1 cellular context compared by ENCODE assay signal in the genomic region with DNA sequence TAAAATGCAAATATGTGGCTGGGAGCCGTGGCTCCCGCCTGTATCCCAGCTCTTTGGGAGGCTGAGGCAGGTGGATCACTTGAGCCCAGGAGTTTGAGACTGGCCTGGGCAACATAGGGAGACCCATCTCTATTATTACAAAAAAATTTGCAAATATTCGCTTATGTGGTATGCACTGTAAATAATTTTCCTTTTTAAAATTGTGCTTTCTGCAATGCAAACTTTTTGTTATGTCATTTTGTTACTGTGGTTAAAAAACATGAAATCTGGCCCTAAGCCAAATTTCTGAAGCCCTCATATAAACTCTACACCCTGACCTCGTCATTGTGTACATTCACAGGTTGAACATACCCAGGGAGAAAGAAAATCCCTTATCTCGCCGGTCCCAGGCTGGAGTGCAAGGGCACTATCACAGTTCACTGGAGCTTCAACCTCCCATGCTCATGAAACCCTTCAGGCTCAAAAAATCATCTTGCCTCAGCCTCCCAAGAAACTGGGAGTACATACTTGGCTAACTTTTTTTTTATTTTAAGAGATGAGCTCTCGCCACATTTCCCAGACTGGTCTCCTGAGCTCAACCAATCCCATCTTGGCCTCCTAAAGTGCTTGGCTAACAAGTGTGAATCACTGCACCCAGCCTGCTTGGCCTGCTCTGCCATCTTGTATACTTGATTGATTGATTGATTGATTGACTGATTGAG.
TF ChIP-seq lines count a peak whose summit lies in the region.

No MANE protein-coding gene starts in this region.

TF ChIP-seq in HepG2, 621 proteins besides CTCF, POLR2A, EP300 and RAD21 (continued from another document and continues in another):
- no peak for TF ChIP-seq ZBTB33 (CRISPR knock-in tag; IDR thresholded peaks at IDR 0.05)
- TF ChIP-seq ATF3 (CRISPR knock-in tag; IDR thresholded peaks at IDR 0.05), result no peak
- peak; percentile 66 for TF ChIP-seq TBX2 (CRISPR knock-in tag; IDR thresholded peaks at IDR 0.05; ENCODE audit: borderline replicate concordance)
- peak; percentile 70 for TF ChIP-seq HOXA3 (CRISPR knock-in tag; IDR thresholded peaks at IDR 0.05)
- TF ChIP-seq SALL2 (CRISPR knock-in tag; IDR thresholded peaks at IDR 0.05), result no peak
- peak; percentile 83; the same call in 1 of the 2 replicates for TF ChIP-seq NCOR1 (IDR thresholded peaks at IDR 0.05; ENCODE audit: borderline replicate concordance, low read length)
- TF ChIP-seq NKX3-1 (CRISPR knock-in tag; IDR thresholded peaks at IDR 0.05), result no peak
- TF ChIP-seq ZFP41 (CRISPR knock-in tag; IDR thresholded peaks at IDR 0.05; ENCODE audit: borderline replicate concordance), result no peak
- TF ChIP-seq, protein P1, sequence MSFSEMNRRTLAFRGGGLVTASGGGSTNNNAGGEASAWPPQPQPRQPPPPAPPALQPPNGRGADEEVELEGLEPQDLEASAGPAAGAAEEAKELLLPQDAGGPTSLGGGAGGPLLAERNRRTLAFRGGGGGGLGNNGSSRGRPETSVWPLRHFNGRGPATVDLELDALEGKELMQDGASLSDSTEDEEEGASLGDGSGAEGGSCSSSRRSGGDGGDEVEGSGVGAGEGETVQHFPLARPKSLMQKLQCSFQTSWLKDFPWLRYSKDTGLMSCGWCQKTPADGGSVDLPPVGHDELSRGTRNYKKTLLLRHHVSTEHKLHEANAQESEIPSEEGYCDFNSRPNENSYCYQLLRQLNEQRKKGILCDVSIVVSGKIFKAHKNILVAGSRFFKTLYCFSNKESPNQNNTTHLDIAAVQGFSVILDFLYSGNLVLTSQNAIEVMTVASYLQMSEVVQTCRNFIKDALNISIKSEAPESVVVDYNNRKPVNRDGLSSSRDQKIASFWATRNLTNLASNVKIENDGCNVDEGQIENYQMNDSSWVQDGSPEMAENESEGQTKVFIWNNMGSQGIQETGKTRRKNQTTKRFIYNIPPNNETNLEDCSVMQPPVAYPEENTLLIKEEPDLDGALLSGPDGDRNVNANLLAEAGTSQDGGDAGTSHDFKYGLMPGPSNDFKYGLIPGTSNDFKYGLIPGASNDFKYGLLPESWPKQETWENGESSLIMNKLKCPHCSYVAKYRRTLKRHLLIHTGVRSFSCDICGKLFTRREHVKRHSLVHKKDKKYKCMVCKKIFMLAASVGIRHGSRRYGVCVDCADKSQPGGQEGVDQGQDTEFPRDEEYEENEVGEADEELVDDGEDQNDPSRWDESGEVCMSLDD (CRISPR knock-in tag; IDR thresholded peaks at IDR 0.05; ENCODE audit: borderline replicate concordance), result no peak
- TF ChIP-seq POGZ (CRISPR knock-in tag; IDR thresholded peaks at IDR 0.05), result peak; percentile 79
- peak; percentile 61; the same call in 1 of the 2 replicates for TF ChIP-seq ZNF121 (CRISPR knock-in tag; IDR thresholded peaks at IDR 0.05)
- peak; percentile 68 for TF ChIP-seq GATAD2A (CRISPR knock-in tag; IDR thresholded peaks at IDR 0.05)
- no peak for TF ChIP-seq CEBPB (IDR thresholded peaks at IDR 0.05; ENCODE audit: borderline replicate concordance, low read depth, low read length)
- no peak for TF ChIP-seq NCOA5 (CRISPR knock-in tag; IDR thresholded peaks at IDR 0.05)
- no peak for TF ChIP-seq NFE2L2 (IDR thresholded peaks at IDR 0.05; ENCODE audit: low read length)
- TF ChIP-seq, protein P2, sequence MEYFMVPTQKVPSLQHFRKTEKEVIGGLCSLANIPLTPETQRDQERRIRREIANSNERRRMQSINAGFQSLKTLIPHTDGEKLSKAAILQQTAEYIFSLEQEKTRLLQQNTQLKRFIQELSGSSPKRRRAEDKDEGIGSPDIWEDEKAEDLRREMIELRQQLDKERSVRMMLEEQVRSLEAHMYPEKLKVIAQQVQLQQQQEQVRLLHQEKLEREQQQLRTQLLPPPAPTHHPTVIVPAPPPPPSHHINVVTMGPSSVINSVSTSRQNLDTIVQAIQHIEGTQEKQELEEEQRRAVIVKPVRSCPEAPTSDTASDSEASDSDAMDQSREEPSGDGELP (IDR thresholded peaks at IDR 0.05; ENCODE audit: borderline replicate concordance, low read depth), result no peak; the same call in 1 of the 2 replicates
- TF ChIP-seq ZNF326 (CRISPR knock-in tag; IDR thresholded peaks at IDR 0.05; ENCODE audit: borderline replicate concordance), result no peak
- 0 out of 2 replicates have a peak, but pooled peaks have one; percentile 15 for TF ChIP-seq MLX (CRISPR knock-in tag; IDR thresholded peaks at IDR 0.05)
- TF ChIP-seq NCOA2 (CRISPR knock-in tag; IDR thresholded peaks at IDR 0.05), result peak; percentile 58
- no peak for TF ChIP-seq ZNF75D (CRISPR knock-in tag; IDR thresholded peaks at IDR 0.05; ENCODE audit: borderline replicate concordance)
- no peak for TF ChIP-seq NBN (conservative IDR thresholded peaks at IDR 0.05)
- peak; percentile 24; the same call in 1 of the 2 replicates for TF ChIP-seq KAT2B (IDR thresholded peaks at IDR 0.05; ENCODE audit: borderline replicate concordance, low read depth, low read length)
- TF ChIP-seq GABPA (IDR thresholded peaks at IDR 0.05; ENCODE audit: low read depth, low read length), result no peak
- peak; percentile 55 for TF ChIP-seq GABPA (CRISPR knock-in tag; IDR thresholded peaks at IDR 0.05; ENCODE audit: low read depth)
- TF ChIP-seq ZNF20 (CRISPR knock-in tag; IDR thresholded peaks at IDR 0.05), result no peak
- TF ChIP-seq, protein P3, sequence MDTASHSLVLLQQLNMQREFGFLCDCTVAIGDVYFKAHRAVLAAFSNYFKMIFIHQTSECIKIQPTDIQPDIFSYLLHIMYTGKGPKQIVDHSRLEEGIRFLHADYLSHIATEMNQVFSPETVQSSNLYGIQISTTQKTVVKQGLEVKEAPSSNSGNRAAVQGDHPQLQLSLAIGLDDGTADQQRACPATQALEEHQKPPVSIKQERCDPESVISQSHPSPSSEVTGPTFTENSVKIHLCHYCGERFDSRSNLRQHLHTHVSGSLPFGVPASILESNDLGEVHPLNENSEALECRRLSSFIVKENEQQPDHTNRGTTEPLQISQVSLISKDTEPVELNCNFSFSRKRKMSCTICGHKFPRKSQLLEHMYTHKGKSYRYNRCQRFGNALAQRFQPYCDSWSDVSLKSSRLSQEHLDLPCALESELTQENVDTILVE (CRISPR knock-in tag; IDR thresholded peaks at IDR 0.05), result no peak
- TF ChIP-seq ZC3H13 (CRISPR knock-in tag; IDR thresholded peaks at IDR 0.05), result no peak
- TF ChIP-seq ZNF883 (CRISPR knock-in tag; IDR thresholded peaks at IDR 0.05; ENCODE audit: not compliant biosample characterization), result no peak
- TF ChIP-seq TOPORS (CRISPR knock-in tag; IDR thresholded peaks at IDR 0.05), result 0 out of 2 replicates have a peak, but pooled peaks have one; percentile 15
- TF ChIP-seq FOXO1 (CRISPR knock-in tag; IDR thresholded peaks at IDR 0.05), result peak; percentile 60; the same call in 1 of the 2 replicates
- peak; percentile 64; the same call in 1 of the 2 replicates for TF ChIP-seq CHD4 (IDR thresholded peaks at IDR 0.05; ENCODE audit: borderline replicate concordance, low read length)
- TF ChIP-seq GTF2F1 (IDR thresholded peaks at IDR 0.05; ENCODE audit: low read length), result peak; percentile 88; the same call in 1 of the 2 replicates
- peak; percentile 72 for TF ChIP-seq SAP130 (CRISPR knock-in tag; IDR thresholded peaks at IDR 0.05; ENCODE audit: low read depth)
- no peak for TF ChIP-seq AGO1 (IDR thresholded peaks at IDR 0.05; ENCODE audit: low read depth, low read length, poor library complexity, severe bottlenecking)
- no peak for TF ChIP-seq ZNF282 (IDR thresholded peaks at IDR 0.05; ENCODE audit: partially characterized antibody)
- peak; percentile 45; the same call in 1 of the 2 replicates for TF ChIP-seq PATZ1 (CRISPR knock-in tag; IDR thresholded peaks at IDR 0.05)
- TF ChIP-seq REPIN1 (CRISPR knock-in tag; IDR thresholded peaks at IDR 0.05; ENCODE audit: borderline replicate concordance, low read depth), result peak; percentile 73; the same call in 1 of the 2 replicates
- no peak for TF ChIP-seq RFXANK (CRISPR knock-in tag; IDR thresholded peaks at IDR 0.05)
- TF ChIP-seq KAT8 (CRISPR knock-in tag; IDR thresholded peaks at IDR 0.05), result no peak; the same call in 1 of the 2 replicates
- no peak for TF ChIP-seq ZNF335 (CRISPR knock-in tag; IDR thresholded peaks at IDR 0.05)
- peak; percentile 81 for TF ChIP-seq PITX1 (CRISPR knock-in tag; IDR thresholded peaks at IDR 0.05)
- TF ChIP-seq RORA (CRISPR knock-in tag; IDR thresholded peaks at IDR 0.05), result no peak
- TF ChIP-seq ZNF333 (CRISPR knock-in tag; IDR thresholded peaks at IDR 0.05; ENCODE audit: borderline replicate concordance), result peak; percentile 97
- TF ChIP-seq ZFP36L1 (CRISPR knock-in tag; IDR thresholded peaks at IDR 0.05), result no peak
- no peak for TF ChIP-seq FIP1L1 (IDR thresholded peaks at IDR 0.05; ENCODE audit: borderline replicate concordance, insufficient read depth, low read depth, low read length)
- TF ChIP-seq SMARCC2 (IDR thresholded peaks at IDR 0.05), result no peak
- TF ChIP-seq JUND (CRISPR knock-in tag; IDR thresholded peaks at IDR 0.05), result no peak
- no peak for TF ChIP-seq MAFK (conservative IDR thresholded peaks at IDR 0.05 in 1 of 2, IDR thresholded peaks at IDR 0.05 in 1 of 2; ENCODE audit: low read length in 2 of 2)
- no peak for TF ChIP-seq ZNF24 (IDR thresholded peaks at IDR 0.05)
- peak; percentile 48; the same call in 1 of the 2 replicates for TF ChIP-seq ZNF800 (CRISPR knock-in tag; IDR thresholded peaks at IDR 0.05)
- peak; percentile 17 for TF ChIP-seq XRCC5 (optimal IDR thresholded peaks at IDR 0.05; ENCODE audit: low read length)
- TF ChIP-seq NFKBIZ (CRISPR knock-in tag; IDR thresholded peaks at IDR 0.05), result no peak
- peak; percentile 87 for TF ChIP-seq SKI (IDR thresholded peaks at IDR 0.05; ENCODE audit: partially characterized antibody)
- no peak for TF ChIP-seq ZNF143 (CRISPR knock-in tag; IDR thresholded peaks at IDR 0.05)
- no peak for TF ChIP-seq ZNF670 (CRISPR knock-in tag; IDR thresholded peaks at IDR 0.05; ENCODE audit: borderline replicate concordance)
- peak; percentile 56; the same call in 1 of the 2 replicates for TF ChIP-seq KDM2A (CRISPR knock-in tag; IDR thresholded peaks at IDR 0.05; ENCODE audit: borderline replicate concordance, low read depth)
- no peak for TF ChIP-seq ZBTB1 (CRISPR knock-in tag; IDR thresholded peaks at IDR 0.05; ENCODE audit: borderline replicate concordance)
- peak; percentile 44; the same call in 1 of the 2 replicates for TF ChIP-seq PPARG (CRISPR knock-in tag; conservative IDR thresholded peaks at IDR 0.05)
- peak; percentile 77; the same call in 1 of the 2 replicates for TF ChIP-seq MIER3 (CRISPR knock-in tag; IDR thresholded peaks at IDR 0.05; ENCODE audit: borderline replicate concordance)
- no peak; the same call in 1 of the 2 replicates for TF ChIP-seq GFI1 (CRISPR knock-in tag; IDR thresholded peaks at IDR 0.05; ENCODE audit: borderline replicate concordance)
- TF ChIP-seq ZNF629 (CRISPR knock-in tag; conservative IDR thresholded peaks at IDR 0.05), result no peak
- no peak for TF ChIP-seq YY1 (IDR thresholded peaks at IDR 0.05; ENCODE audit: insufficient read depth, insufficient replicate concordance, low read depth, low read length)
- TF ChIP-seq RXRA (CRISPR knock-in tag; IDR thresholded peaks at IDR 0.05), result peak; percentile 79; the same call in 1 of the 2 replicates
